In genomic region chr10:114714281-114714741, GRCh38 we compare ENCODE assay signal across 8 cellular contexts. TPM values are rescaled to one million over a fixed set of nuclear protein-coding genes. Genes with fewer than 3 reads are reported as not detected.
DNase-seq lines count a peak whose midpoint lies in the region; ATAC-seq and TF ChIP-seq lines count a peak whose summit lies in the region.

No MANE protein-coding gene starts in this region.

- H2AK5ac ChIP-seq in H9 (ENCODE audit: insufficient read length, low read length), result no peak overlapping the region

- peak overlapping the region; percentile 20 for H3K27ac ChIP-seq in RWPE2 (ENCODE audit: poor library complexity, severe bottlenecking)
- no peak overlapping the region for H3K27ac ChIP-seq in foreskin keratinocyte
- peak overlapping the region; percentile 41 to 72 (median 63) for H3K27ac ChIP-seq in gastrocnemius medialis
- no peak overlapping the region for H3K27ac ChIP-seq in H9 (ENCODE audit: insufficient read length, low read depth, low read length)

- H3K14ac ChIP-seq in H9 (ENCODE audit: insufficient read depth, low read length), result no peak overlapping the region

- no peaks in the 10 kb centered on the region for H3K9me3 Mint-ChIP-seq in H9

- no peaks in the 10 kb centered on the region for H3K79me1 ChIP-seq in H9 (ENCODE audit: insufficient read depth, low read depth, low read length, poor library complexity, severe bottlenecking)

- H3K4me1 ChIP-seq in RWPE2 (ENCODE audit: insufficient read depth, poor library complexity, severe bottlenecking) (peaks cover 28% of the 10 kb centered on the region), foreskin keratinocyte (peaks cover 12% of the 10 kb centered on the region), gastrocnemius medialis (peaks cover 17 to 45% of the 10 kb centered on the region in 2 donors), H9 (ENCODE audit: insufficient read depth, low read length) (peaks cover 2% of the 10 kb centered on the region; the same call in 1 of the 2 replicates)

- H3K4me2 ChIP-seq in H9 (ENCODE audit: insufficient read depth, insufficient read length, low read length), result no peak overlapping the region

- no peak overlapping the region for H2BK20ac ChIP-seq in H9 (ENCODE audit: low read depth, low read length, poor library complexity, severe bottlenecking)

- H2BK15ac ChIP-seq in H9 (ENCODE audit: low read depth, low read length), result no peak overlapping the region

- no peak overlapping the region for H4K91ac ChIP-seq in H9 (ENCODE audit: insufficient read length, low read depth, low read length)

- no peaks in the 10 kb centered on the region for H3K27me3 Mint-ChIP-seq in H9 (ENCODE audit: low read depth)

- H2BK12ac ChIP-seq in H9 (ENCODE audit: insufficient read length, low read depth, low read length), result no peak overlapping the region

- no peak overlapping the region for H3K9ac ChIP-seq in H9 (ENCODE audit: extremely low read depth, insufficient read length, low read length)

- no peaks in the 10 kb centered on the region; a peak in 1 of 7 replicates for H3K36me3 Mint-ChIP-seq in H9 (ENCODE audit: insufficient read depth in 1 of 3, low read depth in 3 of 3)

- no peak overlapping the region for H2AFZ ChIP-seq in H9 (ENCODE audit: low read length)

- no peak overlapping the region for H2BK5ac ChIP-seq in H9 (ENCODE audit: insufficient read length, low read length)

- H2BK120ac ChIP-seq in H9 (ENCODE audit: low read depth, low read length, poor library complexity, severe bottlenecking), result no peak overlapping the region

- H3T11ph ChIP-seq in H9 (ENCODE audit: low read length), result no peak overlapping the region

- H4K8ac ChIP-seq in H9 (replicated peaks; ENCODE audit: insufficient read length, low read depth, low read length), result no peak overlapping the region

- H3K36me3 ChIP-seq in RWPE2 (ENCODE audit: low read depth), result no peaks in the 10 kb centered on the region
- H3K36me3 ChIP-seq in gastrocnemius medialis, result no peaks in the 10 kb centered on the region

- intact Hi-C loops in gastrocnemius medialis (cut with DNase I; ENCODE audit: low total_unique reads), result no loop called here

- in situ Hi-C loops in gastrocnemius medialis (cut with MboI; ENCODE audit: low sequenced_read_pairs in 4 of 4), result no loop called here

- no peaks in the 10 kb centered on the region for H3K79me2 ChIP-seq in H9 (ENCODE audit: insufficient read depth, low read length)

- H3K4me3 ChIP-seq in HFF-Myc (replicated peaks; ENCODE audit: low read depth, low read length) (no peak overlapping the region), RWPE2 (ENCODE audit: severe bottlenecking) (no peak overlapping the region), gastrocnemius medialis (no peak overlapping the region)

- no peak overlapping the region for H3K4me3 Mint-ChIP-seq in H9

- H3K23me2 ChIP-seq in H9 (ENCODE audit: insufficient read length, low read depth, low read length, poor library complexity, severe bottlenecking), result no peaks in the 10 kb centered on the region

- H3K23ac ChIP-seq in H9 (ENCODE audit: insufficient read length, low read depth, low read length), result no peak overlapping the region

- H3K27me3 ChIP-seq in RWPE2 (ENCODE audit: insufficient read depth, poor library complexity, severe bottlenecking) (no peaks in the 10 kb centered on the region), foreskin keratinocyte (no peaks in the 10 kb centered on the region), gastrocnemius medialis (no peaks in the 10 kb centered on the region), H9 (ENCODE audit: insufficient read depth, low read length) (no peaks in the 10 kb centered on the region)

- no peak for TF ChIP-seq POLR2A in gastrocnemius medialis (IDR thresholded peaks at IDR 0.05)

- H3K18ac ChIP-seq in H9 (ENCODE audit: insufficient read length, low read depth, low read length), result no peak overlapping the region

- no peak overlapping the region for H3K4ac ChIP-seq in H9 (ENCODE audit: low read depth, low read length)

- no peaks in the 10 kb centered on the region for H4K20me1 ChIP-seq in H9 (ENCODE audit: control insufficient read depth, insufficient read depth, insufficient read length)

- ATAC-seq in RWPE2 (ENCODE audit: low read depth), result peak; percentile 99
- peak; percentile 83 for ATAC-seq in foreskin keratinocyte
- ATAC-seq in gastrocnemius medialis, result peak; percentile 60 to 69
- ATAC-seq in HG03432 (IDR thresholded peaks at IDR 0.05; ENCODE audit: unreplicated experiment), result no peak
- ATAC-seq in GM21786 (IDR thresholded peaks at IDR 0.05; ENCODE audit: unreplicated experiment), result no peak
- no peak for ATAC-seq in GM18511 (IDR thresholded peaks at IDR 0.05; ENCODE audit: unreplicated experiment)

- H3K4me1 Mint-ChIP-seq in H9, result peaks cover 28 to 31% of the 10 kb centered on the region in 2 experiments

- no peaks in the 10 kb centered on the region for H3K9me3 ChIP-seq in RWPE2 (ENCODE audit: severe bottlenecking)
- H3K9me3 ChIP-seq in gastrocnemius medialis, result no peaks in the 10 kb centered on the region
- no peaks in the 10 kb centered on the region for H3K9me3 ChIP-seq in H9 (ENCODE audit: control insufficient read depth, low read depth, low read length)

- DNase-seq in HFF-Myc (ENCODE audit: extremely low read depth, low read depth) (peak; percentile 96), RWPE2 (ENCODE audit: low spot score) (peak; percentile 72), foreskin keratinocyte (peak; percentile 53 to 69), gastrocnemius medialis (no peak), H9 (no peak)

- no CpG with 5 or more reads among the region's 5 CpGs for WGBS in H9 (ENCODE audit: extremely low coverage, insufficient read length, low lambda C conversion rate)

- no peak overlapping the region for H3K56ac ChIP-seq in H9 (ENCODE audit: insufficient read length, low read depth, low read length)

- no peak for TF ChIP-seq CTCF in HFF-Myc (IDR thresholded peaks at IDR 0.05; ENCODE audit: low read depth, low read length, missing control alignments)
- no peak for TF ChIP-seq CTCF in RWPE2 (IDR thresholded peaks at IDR 0.05; ENCODE audit: poor library complexity, severe bottlenecking)
- TF ChIP-seq CTCF in foreskin keratinocyte (conservative IDR thresholded peaks at IDR 0.05), result no peak
- TF ChIP-seq CTCF in gastrocnemius medialis (IDR thresholded peaks at IDR 0.05 in 4 of 5, conservative IDR thresholded peaks at IDR 0.05 in 1 of 5), result no peak
- TF ChIP-seq CTCF in H9 (conservative IDR thresholded peaks at IDR 0.05), result no peak

- no peak overlapping the region for H3K27ac Mint-ChIP-seq in H9

- H4K5ac ChIP-seq in H9 (ENCODE audit: insufficient read length, low read depth, low read length), result no peak overlapping the region

RNA-seq across cellular contexts. Expression of gene ABLIM1, which starts 56.2 kb away (rescaled TPM):
- total RNA-seq in foreskin keratinocyte, result 18.7 and 21.1 TPM in 2 replicates
- polyA plus RNA-seq in foreskin keratinocyte, result 3.8 and 4.8 TPM in 2 replicates
- total RNA-seq in gastrocnemius medialis, result 100 to 1,000 TPM in 3 of 4 donors, 10 to 100 TPM in 1; 84.7 to 203 (median 150) TPM
- total RNA-seq in H9 (2021), result 31.8 and 32.1 TPM in 2 replicates

Comparison
In these comparisons a context has a peak if more than half of its experiments do, and no peak if none do; other contexts are left out.
1. DNase-seq: peak in HFF-Myc (single experiment), RWPE2 (single experiment) and foreskin keratinocyte (2 of 2); none in gastrocnemius medialis (0 of 2) and H9 (single experiment).
2. ATAC-seq: peak in RWPE2 (single experiment), foreskin keratinocyte (single experiment) and gastrocnemius medialis (2 of 2); none in HG03432 (single experiment), GM21786 (single experiment) and GM18511 (single experiment).
3. H3K27ac ChIP-seq: peak in RWPE2 (single experiment) and gastrocnemius medialis (4 of 4); none in foreskin keratinocyte (single experiment) and H9 (single experiment).